8 cellular contexts compared by ENCODE assay signal in the genomic region with DNA sequence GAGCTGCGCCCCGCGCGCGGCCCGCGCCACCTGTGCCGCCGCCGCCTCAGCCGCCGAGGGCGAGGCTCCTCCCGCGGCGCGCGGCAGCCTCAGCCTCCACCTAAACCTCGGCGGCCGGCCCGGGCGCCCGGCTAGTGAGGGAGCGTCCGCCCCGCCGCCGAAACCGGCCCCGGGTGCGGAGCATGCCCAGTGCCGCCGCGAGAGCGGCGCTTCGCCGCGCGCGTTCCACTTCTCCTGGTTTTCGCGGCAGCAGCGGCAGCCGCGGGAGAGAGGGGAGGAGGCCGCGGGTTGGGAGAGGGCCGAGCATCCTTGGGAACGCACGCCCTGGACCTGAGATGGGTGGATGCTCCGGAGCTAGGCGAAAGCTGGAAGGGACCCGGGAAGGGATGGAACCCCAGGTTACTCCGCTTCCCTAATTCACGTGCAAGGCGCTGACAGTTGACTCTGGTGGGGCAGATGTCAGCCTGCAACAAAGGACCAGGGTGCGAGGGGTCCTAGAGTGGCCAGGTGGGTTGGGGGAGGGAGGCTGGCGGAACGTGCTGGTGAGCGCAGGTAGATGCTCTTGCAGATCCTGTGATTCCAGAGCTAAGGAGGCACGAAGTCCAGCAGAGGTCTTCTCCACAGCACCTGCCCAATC. TPM values are rescaled to one million over a fixed set of nuclear protein-coding genes. Genes with fewer than 3 reads are reported as not detected.
DNase-seq lines count a peak whose midpoint lies in the region; ATAC-seq and TF ChIP-seq lines count a peak whose summit lies in the region.

A gene with protein sequence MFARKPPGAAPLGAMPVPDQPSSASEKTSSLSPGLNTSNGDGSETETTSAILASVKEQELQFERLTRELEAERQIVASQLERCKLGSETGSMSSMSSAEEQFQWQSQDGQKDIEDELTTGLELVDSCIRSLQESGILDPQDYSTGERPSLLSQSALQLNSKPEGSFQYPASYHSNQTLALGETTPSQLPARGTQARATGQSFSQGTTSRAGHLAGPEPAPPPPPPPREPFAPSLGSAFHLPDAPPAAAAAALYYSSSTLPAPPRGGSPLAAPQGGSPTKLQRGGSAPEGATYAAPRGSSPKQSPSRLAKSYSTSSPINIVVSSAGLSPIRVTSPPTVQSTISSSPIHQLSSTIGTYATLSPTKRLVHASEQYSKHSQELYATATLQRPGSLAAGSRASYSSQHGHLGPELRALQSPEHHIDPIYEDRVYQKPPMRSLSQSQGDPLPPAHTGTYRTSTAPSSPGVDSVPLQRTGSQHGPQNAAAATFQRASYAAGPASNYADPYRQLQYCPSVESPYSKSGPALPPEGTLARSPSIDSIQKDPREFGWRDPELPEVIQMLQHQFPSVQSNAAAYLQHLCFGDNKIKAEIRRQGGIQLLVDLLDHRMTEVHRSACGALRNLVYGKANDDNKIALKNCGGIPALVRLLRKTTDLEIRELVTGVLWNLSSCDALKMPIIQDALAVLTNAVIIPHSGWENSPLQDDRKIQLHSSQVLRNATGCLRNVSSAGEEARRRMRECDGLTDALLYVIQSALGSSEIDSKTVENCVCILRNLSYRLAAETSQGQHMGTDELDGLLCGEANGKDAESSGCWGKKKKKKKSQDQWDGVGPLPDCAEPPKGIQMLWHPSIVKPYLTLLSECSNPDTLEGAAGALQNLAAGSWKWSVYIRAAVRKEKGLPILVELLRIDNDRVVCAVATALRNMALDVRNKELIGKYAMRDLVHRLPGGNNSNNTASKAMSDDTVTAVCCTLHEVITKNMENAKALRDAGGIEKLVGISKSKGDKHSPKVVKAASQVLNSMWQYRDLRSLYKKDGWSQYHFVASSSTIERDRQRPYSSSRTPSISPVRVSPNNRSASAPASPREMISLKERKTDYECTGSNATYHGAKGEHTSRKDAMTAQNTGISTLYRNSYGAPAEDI (N-terminal part only) (minus strand): TSS at position 177 of the 637 bp plus-strand sequence. CDS start 593 bp downstream, outside the sequence.

- no peak for TF ChIP-seq POLR2A in prostate gland (IDR thresholded peaks at IDR 0.05)

- H3K36me3 Mint-ChIP-seq in glutamatergic neuron (ENCODE audit: unreplicated experiment), result no peaks in the 10 kb centered on the region

- no peaks in the 10 kb centered on the region for H3K9me3 ChIP-seq in prostate gland

- intact Hi-C loops in prostate gland (cut with DNase I), result no loop called here

- peaks cover 9% of the 10 kb centered on the region for H3K9me3 Mint-ChIP-seq in glutamatergic neuron (ENCODE audit: unreplicated experiment)

- H3K4me1 Mint-ChIP-seq in glutamatergic neuron (ENCODE audit: low read depth, unreplicated experiment), result peaks cover 13% of the 10 kb centered on the region

- in situ Hi-C loops in SK-MEL-5 (cut with HindIII; ENCODE audit: low pct_unique_long_range_greater_than_20kb, low sequenced_read_pairs), result no loop called here

- DNase-seq in DMS153 (lab: John Stamatoyannopoulos, UW) (peak; percentile 9), SK-MEL-5 (ENCODE audit: low read depth, low spot score) (peak; percentile 39), glutamatergic neuron (peak; percentile 94), prostate gland (ENCODE audit: low spot score) (peak; percentile 33)

- H3K27me3 ChIP-seq in prostate gland (replicated peaks; ENCODE audit: insufficient read depth), result no peaks in the 10 kb centered on the region

- peak within 1 kb of the TSS; percentile 97 for H3K4me3 Mint-ChIP-seq in glutamatergic neuron (ENCODE audit: unreplicated experiment)

- H3K27ac Mint-ChIP-seq in glutamatergic neuron (ENCODE audit: unreplicated experiment), result peak within 1 kb of the TSS; percentile 89

- peaks cover 9% of the 10 kb centered on the region for H3K27me3 Mint-ChIP-seq in glutamatergic neuron (ENCODE audit: unreplicated experiment)

- peak within 1 kb of the TSS; percentile 35 to 46 for H3K4me3 ChIP-seq in prostate gland

- peak; percentile 31 for ATAC-seq in HG02981 (IDR thresholded peaks at IDR 0.05; ENCODE audit: unreplicated experiment)
- ATAC-seq in HG02610 (IDR thresholded peaks at IDR 0.05; ENCODE audit: unreplicated experiment), result no peak
- ATAC-seq in HG03460 (IDR thresholded peaks at IDR 0.05; ENCODE audit: unreplicated experiment), result no peak
- ATAC-seq in GM19467 (IDR thresholded peaks at IDR 0.05; ENCODE audit: unreplicated experiment), result no peak

- no peak for TF ChIP-seq CTCF in glutamatergic neuron (IDR thresholded peaks at IDR 0.05; ENCODE audit: partially characterized antibody, unreplicated experiment)
- TF ChIP-seq CTCF in prostate gland (IDR thresholded peaks at IDR 0.05), result no peak

- no peaks in the 10 kb centered on the region for H3K36me3 ChIP-seq in prostate gland

- no peaks in the 10 kb centered on the region for H3K4me1 ChIP-seq in prostate gland (replicated peaks)

- H3K27ac ChIP-seq in prostate gland, result peak within 1 kb of the TSS; percentile 30 to 57

- under 1% methylated on average over 42 of the region's 63 CpGs for WGBS in prostate gland

RNA-seq across cellular contexts. Expression of the gene that starts here (rescaled TPM):
- 0.85 and 1.2 TPM in 2 replicates for total RNA-seq in SK-MEL-5 (2014; rRNA removed; shearing (Covaris generic))
- polyA plus RNA-seq in SK-MEL-5 (2015; cell fraction: cytosol; rRNA removed), result 3.9 and 6.1 TPM in 2 replicates
- 3.9 and 8.3 TPM in 2 replicates for polyA plus RNA-seq in SK-MEL-5 (2015; cell fraction: nucleus; rRNA removed)
- 134 TPM for total RNA-seq in glutamatergic neuron (ENCODE audit: unreplicated experiment)
- 10 to 100 TPM in 1 of 2 donors, 1 to 10 TPM in 1; 5.5 to 11.2 TPM for total RNA-seq in prostate gland

Comparison
In these comparisons a context has a peak if more than half of its experiments do, and no peak if none do; other contexts are left out.
1. RNA of the gene that starts here (total RNA-seq): 134 TPM in glutamatergic neuron (single experiment); 5.5 to 11.2 TPM in prostate gland and 0.85 to 1.2 TPM in SK-MEL-5; every median in the first group is over 10 times any median in the second.
2. DNase-seq: peak in every context shown above with its lines; median percentile 94 in glutamatergic neuron; 39 in SK-MEL-5; 33 in prostate gland; 9 in DMS153.